Comparison of ENCODE assay signal across 1 cellular context in the genomic region with DNA sequence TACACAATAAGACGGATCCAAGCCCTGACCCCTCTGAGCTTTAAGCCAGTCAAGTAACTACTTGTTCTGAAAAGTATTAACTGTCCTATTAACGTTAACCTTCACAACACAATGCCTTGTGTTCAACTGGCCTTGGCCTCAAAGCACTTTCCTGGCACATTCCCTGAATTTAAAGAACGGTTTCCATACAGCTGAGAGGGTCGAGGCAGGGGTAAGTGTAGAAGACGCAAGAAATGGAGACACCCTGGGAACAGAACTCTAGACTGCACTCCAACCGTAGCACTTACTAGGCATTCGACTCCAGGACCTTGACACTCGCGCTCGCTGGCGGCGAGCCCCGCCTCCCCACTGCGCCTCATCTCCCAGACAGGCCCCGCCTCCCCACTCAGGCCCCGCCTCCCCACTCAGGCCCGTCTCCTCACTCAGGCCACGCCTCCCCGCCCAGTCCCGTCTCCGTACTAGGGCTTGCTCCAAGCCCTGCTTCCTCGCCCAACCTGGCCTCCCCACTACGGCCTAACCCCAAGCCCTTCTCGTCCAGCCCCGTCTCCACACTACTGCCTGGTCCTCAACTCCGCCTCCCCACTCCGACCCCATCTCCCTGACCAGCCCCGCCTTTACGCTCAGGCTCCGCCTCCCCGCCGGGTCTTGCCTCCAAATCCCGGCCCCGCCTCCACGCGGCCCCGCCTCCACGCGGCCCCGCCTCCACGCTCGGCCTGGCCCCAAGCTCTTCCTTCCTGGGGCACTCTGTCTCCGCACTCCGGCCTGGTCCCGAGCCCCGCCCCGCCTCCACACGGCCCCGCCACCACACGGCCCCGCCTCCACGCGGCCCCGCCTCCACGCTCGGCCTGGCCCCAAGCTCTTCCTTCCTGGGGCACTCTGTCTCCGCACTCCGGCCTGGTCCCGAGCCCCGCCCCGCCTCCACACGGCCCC.
TF ChIP-seq lines count a peak whose summit lies in the region.

No MANE protein-coding gene starts in this region.

TF ChIP-seq in HepG2, 621 proteins besides CTCF, POLR2A, EP300 and RAD21 (continued from another document and continues in another):
- TF ChIP-seq, protein P1, sequence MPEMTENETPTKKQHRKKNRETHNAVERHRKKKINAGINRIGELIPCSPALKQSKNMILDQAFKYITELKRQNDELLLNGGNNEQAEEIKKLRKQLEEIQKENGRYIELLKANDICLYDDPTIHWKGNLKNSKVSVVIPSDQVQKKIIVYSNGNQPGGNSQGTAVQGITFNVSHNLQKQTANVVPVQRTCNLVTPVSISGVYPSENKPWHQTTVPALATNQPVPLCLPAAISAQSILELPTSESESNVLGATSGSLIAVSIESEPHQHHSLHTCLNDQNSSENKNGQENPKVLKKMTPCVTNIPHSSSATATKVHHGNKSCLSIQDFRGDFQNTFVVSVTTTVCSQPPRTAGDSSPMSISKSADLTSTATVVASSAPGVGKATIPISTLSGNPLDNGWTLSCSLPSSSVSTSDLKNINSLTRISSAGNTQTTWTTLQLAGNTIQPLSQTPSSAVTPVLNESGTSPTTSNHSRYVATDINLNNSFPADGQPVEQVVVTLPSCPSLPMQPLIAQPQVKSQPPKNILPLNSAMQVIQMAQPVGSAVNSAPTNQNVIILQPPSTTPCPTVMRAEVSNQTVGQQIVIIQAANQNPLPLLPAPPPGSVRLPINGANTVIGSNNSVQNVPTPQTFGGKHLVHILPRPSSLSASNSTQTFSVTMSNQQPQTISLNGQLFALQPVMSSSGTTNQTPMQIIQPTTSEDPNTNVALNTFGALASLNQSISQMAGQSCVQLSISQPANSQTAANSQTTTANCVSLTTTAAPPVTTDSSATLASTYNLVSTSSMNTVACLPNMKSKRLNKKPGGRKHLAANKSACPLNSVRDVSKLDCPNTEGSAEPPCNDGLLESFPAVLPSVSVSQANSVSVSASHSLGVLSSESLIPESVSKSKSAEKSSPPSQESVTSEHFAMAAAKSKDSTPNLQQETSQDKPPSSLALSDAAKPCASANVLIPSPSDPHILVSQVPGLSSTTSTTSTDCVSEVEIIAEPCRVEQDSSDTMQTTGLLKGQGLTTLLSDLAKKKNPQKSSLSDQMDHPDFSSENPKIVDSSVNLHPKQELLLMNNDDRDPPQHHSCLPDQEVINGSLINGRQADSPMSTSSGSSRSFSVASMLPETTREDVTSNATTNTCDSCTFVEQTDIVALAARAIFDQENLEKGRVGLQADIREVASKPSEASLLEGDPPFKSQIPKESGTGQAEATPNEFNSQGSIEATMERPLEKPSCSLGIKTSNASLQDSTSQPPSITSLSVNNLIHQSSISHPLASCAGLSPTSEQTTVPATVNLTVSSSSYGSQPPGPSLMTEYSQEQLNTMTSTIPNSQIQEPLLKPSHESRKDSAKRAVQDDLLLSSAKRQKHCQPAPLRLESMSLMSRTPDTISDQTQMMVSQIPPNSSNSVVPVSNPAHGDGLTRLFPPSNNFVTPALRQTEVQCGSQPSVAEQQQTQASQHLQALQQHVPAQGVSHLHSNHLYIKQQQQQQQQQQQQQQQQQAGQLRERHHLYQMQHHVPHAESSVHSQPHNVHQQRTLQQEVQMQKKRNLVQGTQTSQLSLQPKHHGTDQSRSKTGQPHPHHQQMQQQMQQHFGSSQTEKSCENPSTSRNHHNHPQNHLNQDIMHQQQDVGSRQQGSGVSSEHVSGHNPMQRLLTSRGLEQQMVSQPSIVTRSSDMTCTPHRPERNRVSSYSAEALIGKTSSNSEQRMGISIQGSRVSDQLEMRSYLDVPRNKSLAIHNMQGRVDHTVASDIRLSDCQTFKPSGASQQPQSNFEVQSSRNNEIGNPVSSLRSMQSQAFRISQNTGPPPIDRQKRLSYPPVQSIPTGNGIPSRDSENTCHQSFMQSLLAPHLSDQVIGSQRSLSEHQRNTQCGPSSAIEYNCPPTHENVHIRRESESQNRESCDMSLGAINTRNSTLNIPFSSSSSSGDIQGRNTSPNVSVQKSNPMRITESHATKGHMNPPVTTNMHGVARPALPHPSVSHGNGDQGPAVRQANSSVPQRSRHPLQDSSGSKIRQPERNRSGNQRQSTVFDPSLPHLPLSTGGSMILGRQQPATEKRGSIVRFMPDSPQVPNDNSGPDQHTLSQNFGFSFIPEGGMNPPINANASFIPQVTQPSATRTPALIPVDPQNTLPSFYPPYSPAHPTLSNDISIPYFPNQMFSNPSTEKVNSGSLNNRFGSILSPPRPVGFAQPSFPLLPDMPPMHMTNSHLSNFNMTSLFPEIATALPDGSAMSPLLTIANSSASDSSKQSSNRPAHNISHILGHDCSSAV (CRISPR knock-in tag; IDR thresholded peaks at IDR 0.05; ENCODE audit: borderline replicate concordance): no peak
- no peak for TF ChIP-seq RERE (CRISPR knock-in tag; IDR thresholded peaks at IDR 0.05; ENCODE audit: low read depth)
- TF ChIP-seq HOXA9 (CRISPR knock-in tag; IDR thresholded peaks at IDR 0.05; ENCODE audit: borderline replicate concordance): no peak
- no peak for TF ChIP-seq MED13 (CRISPR knock-in tag; IDR thresholded peaks at IDR 0.05)
- TF ChIP-seq SRY (CRISPR knock-in tag; IDR thresholded peaks at IDR 0.05): no peak
- 0 out of 2 replicates have a peak, but pooled peaks have one; percentile 9 for TF ChIP-seq HCFC1 (IDR thresholded peaks at IDR 0.05; ENCODE audit: low read depth, low read length)
- TF ChIP-seq, protein P2, sequence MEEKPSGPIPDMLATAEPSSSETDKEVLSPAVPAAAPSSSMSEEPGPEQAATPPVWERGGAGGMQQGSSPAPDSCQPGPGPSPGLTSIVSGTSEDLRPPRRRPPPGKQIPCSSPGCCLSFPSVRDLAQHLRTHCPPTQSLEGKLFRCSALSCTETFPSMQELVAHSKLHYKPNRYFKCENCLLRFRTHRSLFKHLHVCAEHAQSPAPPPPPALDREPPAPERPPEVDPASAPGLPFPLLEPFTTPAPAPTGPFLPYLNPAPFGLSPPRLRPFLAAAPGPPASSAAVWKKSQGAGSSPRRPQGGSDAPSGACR (CRISPR knock-in tag; IDR thresholded peaks at IDR 0.05): no peak
- no peak for TF ChIP-seq ZNF780A (CRISPR knock-in tag; IDR thresholded peaks at IDR 0.05)
- 0 out of 2 replicates have a peak, but pooled peaks have one; percentile 39 for TF ChIP-seq HDAC2 (CRISPR knock-in tag; IDR thresholded peaks at IDR 0.05)
- TF ChIP-seq FOXC1 (CRISPR knock-in tag; IDR thresholded peaks at IDR 0.05; ENCODE audit: borderline replicate concordance): no peak
- no peak for TF ChIP-seq BCL3 (CRISPR knock-in tag; IDR thresholded peaks at IDR 0.05)
- TF ChIP-seq AGO2 (optimal IDR thresholded peaks at IDR 0.05; ENCODE audit: low read depth, low read length): no peak
- no peak for TF ChIP-seq TOE1 (CRISPR knock-in tag; IDR thresholded peaks at IDR 0.05)
- no peak for TF ChIP-seq ZNF615 (CRISPR knock-in tag; IDR thresholded peaks at IDR 0.05; ENCODE audit: borderline replicate concordance)
- TF ChIP-seq PHF21A (CRISPR knock-in tag; IDR thresholded peaks at IDR 0.05): no peak
- TF ChIP-seq ZNF3 (CRISPR knock-in tag; IDR thresholded peaks at IDR 0.05): no peak
- TF ChIP-seq ATF6 (CRISPR knock-in tag; conservative IDR thresholded peaks at IDR 0.05): 0 out of 2 replicates have a peak, but pooled peaks have one; percentile 26
- no peak for TF ChIP-seq ZNF563 (CRISPR knock-in tag; IDR thresholded peaks at IDR 0.05)
- no peak for TF ChIP-seq ZFAT (CRISPR knock-in tag; conservative IDR thresholded peaks at IDR 0.05)
- no peak for TF ChIP-seq CENPX (CRISPR knock-in tag; IDR thresholded peaks at IDR 0.05)
- TF ChIP-seq PAWR (CRISPR knock-in tag; IDR thresholded peaks at IDR 0.05; ENCODE audit: borderline replicate concordance): no peak
- TF ChIP-seq ZNF331 (CRISPR knock-in tag; IDR thresholded peaks at IDR 0.05): 0 out of 2 replicates have a peak, but pooled peaks have one; percentile 27
- TF ChIP-seq THRA (CRISPR knock-in tag; IDR thresholded peaks at IDR 0.05; ENCODE audit: borderline replicate concordance): no peak
- 0 out of 2 replicates have a peak, but pooled peaks have one; percentile 26 for TF ChIP-seq ZFP1 (CRISPR knock-in tag; IDR thresholded peaks at IDR 0.05)
- no peak for TF ChIP-seq ZNF30 (CRISPR knock-in tag; IDR thresholded peaks at IDR 0.05)
- TF ChIP-seq, protein P3, sequence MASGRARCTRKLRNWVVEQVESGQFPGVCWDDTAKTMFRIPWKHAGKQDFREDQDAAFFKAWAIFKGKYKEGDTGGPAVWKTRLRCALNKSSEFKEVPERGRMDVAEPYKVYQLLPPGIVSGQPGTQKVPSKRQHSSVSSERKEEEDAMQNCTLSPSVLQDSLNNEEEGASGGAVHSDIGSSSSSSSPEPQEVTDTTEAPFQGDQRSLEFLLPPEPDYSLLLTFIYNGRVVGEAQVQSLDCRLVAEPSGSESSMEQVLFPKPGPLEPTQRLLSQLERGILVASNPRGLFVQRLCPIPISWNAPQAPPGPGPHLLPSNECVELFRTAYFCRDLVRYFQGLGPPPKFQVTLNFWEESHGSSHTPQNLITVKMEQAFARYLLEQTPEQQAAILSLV (CRISPR knock-in tag; IDR thresholded peaks at IDR 0.05; ENCODE audit: borderline replicate concordance): no peak
- no peak for TF ChIP-seq FOXK2 (IDR thresholded peaks at IDR 0.05)
- peak; percentile 29; the same call in 1 of the 2 replicates for TF ChIP-seq YEATS4 (CRISPR knock-in tag; IDR thresholded peaks at IDR 0.05; ENCODE audit: borderline replicate concordance)
- no peak for TF ChIP-seq IKZF1 (IDR thresholded peaks at IDR 0.05)
- TF ChIP-seq HNF4A (CRISPR knock-in tag; IDR thresholded peaks at IDR 0.05): peak; percentile 17; the same call in 1 of the 2 replicates
- TF ChIP-seq KDM6A (CRISPR knock-in tag; IDR thresholded peaks at IDR 0.05; ENCODE audit: low read depth): no peak
- TF ChIP-seq CEBPG (CRISPR knock-in tag; IDR thresholded peaks at IDR 0.05): no peak
